In the genomic region with DNA sequence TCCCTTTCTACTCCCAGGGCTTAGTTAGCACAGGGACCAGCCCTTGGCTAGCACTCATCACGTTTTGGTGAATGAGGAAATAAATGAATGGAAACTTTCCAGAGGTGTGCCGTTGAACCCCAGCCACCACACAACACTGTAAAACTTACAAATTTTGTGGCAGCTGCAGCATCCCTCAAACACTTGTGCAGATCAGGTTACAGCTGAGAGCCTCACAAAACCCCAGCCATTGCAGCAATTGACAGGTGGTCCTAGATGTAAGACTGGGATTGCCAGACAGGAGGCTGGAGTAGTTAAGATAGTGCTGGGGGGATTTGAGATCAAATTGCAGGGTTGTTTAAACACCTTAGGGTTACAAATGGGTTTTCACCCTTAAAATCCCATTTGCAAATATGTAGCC, we compare ENCODE assay signal across 16 cellular contexts.
"Had no signal": no experiment of that assay in that cellular context is flagged by ENCODE, and none has a peak within 500 bp of the region (broad histone marks: within the 10 kb centered on the region; RNA-seq: fewer than 3 reads in every experiment).

No MANE protein-coding gene starts in this region.

- H3K27ac ChIP-seq: ascending aorta, dorsolateral prefrontal cortex, esophagus muscularis mucosa, transverse colon had no signal

- H3K27me3 ChIP-seq: ascending aorta, dorsolateral prefrontal cortex, esophagus muscularis mucosa, transverse colon had no signal

- H3K9me3 ChIP-seq: ascending aorta, esophagus muscularis mucosa, transverse colon had no signal

- H3K36me3 ChIP-seq: ascending aorta, esophagus muscularis mucosa, transverse colon had no signal

- DNase-seq: activated CD4-positive, alpha-beta T cell treated with anti-CD3 and anti-CD28 coated beads for 1 hour; activated CD4-positive, alpha-beta T cell treated with anti-CD3 and anti-CD28 coated beads, Interleukin-2, amount 50 U/mL, for 48 hours; activated gamma-delta T cell; activated naive CD8-positive, alpha-beta T cell treated with anti-CD3 and anti-CD28 coated beads, Interleukin-2, amount 10 ng/mL, durations not matched to agents 7 days and 5 days; activated T-cell treated with anti-CD3 and anti-CD28 coated beads, Interleukin-2, amount 50 U/mL, for 48 hours; dorsolateral prefrontal cortex; left ventricle myocardium superior; mesenchymal stem cell; nephron progenitor cell; stimulated activated CD4-positive, alpha-beta T cell treated with anti-CD3 and anti-CD28 coated beads, Interleukin-12 subunit alpha, Interleukin-12 subunit beta, amount 100 ng/mL, for 4 hours; stimulated activated naive CD4-positive, alpha-beta T cell; substantia nigra; transverse colon had no signal

- ATAC-seq: left ventricle myocardium superior, sciatic nerve had no signal

- H3K4me3 ChIP-seq: ascending aorta, dorsolateral prefrontal cortex, esophagus muscularis mucosa, transverse colon had no signal

- H3K4me1 ChIP-seq: ascending aorta, esophagus muscularis mucosa, transverse colon had no signal
